29 cellular contexts compared by ENCODE assay signal in the genomic region with DNA sequence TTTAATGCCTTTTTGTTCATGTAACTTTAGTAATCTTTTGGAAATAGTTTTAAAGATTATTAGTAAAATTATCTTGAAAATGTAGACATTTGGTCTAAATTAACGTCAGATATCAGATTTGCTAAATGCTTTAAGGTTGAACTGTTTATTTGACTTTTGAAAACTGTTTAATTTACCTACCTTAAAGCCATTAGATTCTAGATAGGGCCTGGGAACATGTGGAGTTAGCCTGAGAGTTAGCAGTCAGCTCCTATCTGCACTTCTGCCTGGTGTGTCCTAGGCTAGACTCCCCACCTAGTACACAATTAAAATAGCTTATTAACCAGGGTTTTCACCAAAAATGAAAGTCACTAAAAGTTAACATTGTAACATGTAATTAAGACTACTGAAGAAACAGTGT. TPM values are rescaled to one million over a fixed set of nuclear protein-coding genes. Genes with fewer than 3 reads are reported as not detected.
"Had no signal": no experiment of that assay in that cellular context is flagged by ENCODE, and none has a peak within 500 bp of the region (broad histone marks: within the 10 kb centered on the region; RNA-seq: fewer than 3 reads in every experiment).

No MANE protein-coding gene starts in this region.

- H3K27me3 ChIP-seq: stomach, testis, thyroid gland, tibial artery, tibial nerve, transverse colon, upper lobe of left lung, upper lobe of right lung, uterus, vagina had no signal

- DNase-seq: stimulated activated CD4-positive, alpha-beta T cell treated with anti-CD3 and anti-CD28 coated beads, Interleukin-2, amount 100 ng/mL, for 48 hours; stimulated activated CD4-positive, alpha-beta T cell treated with anti-CD3 and anti-CD28 coated beads, Interleukin-4, amount 100 ng/mL, for 1 hour; stimulated activated CD4-positive, alpha-beta T cell treated with anti-CD3 and anti-CD28 coated beads, Interleukin-4, amount 100 ng/mL, for 24 hours; stimulated activated CD4-positive, alpha-beta T cell treated with anti-CD3 and anti-CD28 coated beads, Interleukin-4, amount 100 ng/mL, for 4 hours; stimulated activated CD8-positive, alpha-beta memory T cell treated with anti-CD3 and anti-CD28 coated beads, Interleukin-4, amount 100 ng/mL, for 48 hours; stimulated activated naive B cell treated with anti-CD40 and anti-IgM and Interleukin-4, amounts not matched to agents 10 μg/mL and 1 μg/mL and 100 μg/mL, for 72 hours; stimulated activated naive CD4-positive, alpha-beta T cell; stimulated activated naive CD4-positive, alpha-beta T cell treated with Interleukin-2 at 50 U/mL for 16 hours; stimulated activated naive CD8-positive, alpha-beta T cell treated with anti-CD3 and anti-CD28 coated beads, Interleukin-15, amount 100 ng/mL, for 72 hours; stimulated activated naive CD8-positive, alpha-beta T cell treated with anti-CD3 and anti-CD28 coated beads, Interleukin-15, Interleukin-2, amounts not matched to agents 100 U/mL and 50 U/mL, for 24 hours; stomach; substantia nigra; testis; thyroid gland; tibial artery; transverse colon; trophoblast cell; upper lobe of right lung; uterus had no signal

- H3K4me3 ChIP-seq: stomach, suprapubic skin, testis, thoracic aorta, thyroid gland, tibial artery, tibial nerve, transverse colon, upper lobe of left lung, upper lobe of right lung, uterus, vagina had no signal

- ATAC-seq: stimulated activated effector memory CD8-positive, alpha-beta T cell treated with anti-CD3 and anti-CD28 coated beads, Interleukin-12 subunit alpha, Interleukin-12 subunit beta, amount 100 ng/mL, for 72 hours; stimulated activated memory B cell treated with anti-CD40 and anti-IgM and Interleukin-4, amounts not matched to agents 10 μg/mL and 1 μg/mL and 100 μg/mL, for 72 hours; stimulated activated naive B cell treated with anti-CD40 and anti-IgM and Interleukin-4, amounts not matched to agents 10 μg/mL and 1 μg/mL and 100 μg/mL, for 72 hours; stimulated activated naive CD8-positive, alpha-beta T cell treated with anti-CD3 and anti-CD28 coated beads, Interleukin-15, amount 100 ng/mL, for 72 hours; stimulated activated naive CD8-positive, alpha-beta T cell treated with anti-CD3 and anti-CD28 coated beads, Interleukin-15, Interleukin-2, amounts not matched to agents 100 U/mL and 50 U/mL, for 24 hours; upper lobe of right lung had no signal

- H3K4me1 ChIP-seq: suprapubic skin, testis, tibial artery, tibial nerve, upper lobe of left lung, upper lobe of right lung, uterus, vagina had no signal

- H3K9me3 ChIP-seq: stomach, suprapubic skin, testis, thoracic aorta, thyroid gland, tibial artery, tibial nerve, transverse colon, upper lobe of left lung, upper lobe of right lung, uterus, vagina had no signal

- H3K4me3 Mint-ChIP-seq: stimulated activated effector memory CD8-positive, alpha-beta T cell treated with anti-CD3 and anti-CD28 coated beads, Interleukin-12 subunit alpha, Interleukin-12 subunit beta, amount 100 ng/mL, for 72 hours; stimulated activated memory B cell treated with anti-CD40 and anti-IgM and Interleukin-4, amounts not matched to agents 10 μg/mL and 1 μg/mL and 100 μg/mL, for 72 hours; stimulated activated naive B cell treated with anti-CD40 and anti-IgM and Interleukin-4, amounts not matched to agents 10 μg/mL and 1 μg/mL and 100 μg/mL, for 72 hours; stimulated activated naive CD8-positive, alpha-beta T cell treated with anti-CD3 and anti-CD28 coated beads, Interleukin-15, amount 100 ng/mL, for 72 hours; stimulated activated naive CD8-positive, alpha-beta T cell treated with anti-CD3 and anti-CD28 coated beads, Interleukin-15, Interleukin-2, amounts not matched to agents 100 ng/mL and 50 ng/mL, for 24 hours; type B pancreatic cell had no signal

- H3K27ac ChIP-seq: suprapubic skin, testis, thoracic aorta, thyroid gland, tibial artery, tibial nerve, transverse colon, upper lobe of left lung, upper lobe of right lung, uterus, vagina had no signal

- FAIRE-seq: urothelium cell line had no signal

- H3K4me1 Mint-ChIP-seq: stimulated activated effector memory CD8-positive, alpha-beta T cell treated with anti-CD3 and anti-CD28 coated beads, Interleukin-12 subunit alpha, Interleukin-12 subunit beta, amount 100 ng/mL, for 72 hours; stimulated activated memory B cell treated with anti-CD40 and anti-IgM and Interleukin-4, amounts not matched to agents 10 μg/mL and 1 μg/mL and 100 μg/mL, for 72 hours; stimulated activated naive B cell treated with anti-CD40 and anti-IgM and Interleukin-4, amounts not matched to agents 10 μg/mL and 1 μg/mL and 100 μg/mL, for 72 hours; stimulated activated naive CD8-positive, alpha-beta T cell treated with anti-CD3 and anti-CD28 coated beads, Interleukin-15, amount 100 ng/mL, for 72 hours had no signal

- H3K36me3 Mint-ChIP-seq: stimulated activated effector memory CD8-positive, alpha-beta T cell treated with anti-CD3 and anti-CD28 coated beads, Interleukin-12 subunit alpha, Interleukin-12 subunit beta, amount 100 ng/mL, for 72 hours; stimulated activated memory B cell treated with anti-CD40 and anti-IgM and Interleukin-4, amounts not matched to agents 10 μg/mL and 1 μg/mL and 100 μg/mL, for 72 hours; stimulated activated naive B cell treated with anti-CD40 and anti-IgM and Interleukin-4, amounts not matched to agents 10 μg/mL and 1 μg/mL and 100 μg/mL, for 72 hours; type B pancreatic cell had no signal

- H3K9me3 Mint-ChIP-seq: stimulated activated effector memory CD8-positive, alpha-beta T cell treated with anti-CD3 and anti-CD28 coated beads, Interleukin-12 subunit alpha, Interleukin-12 subunit beta, amount 100 ng/mL, for 72 hours; stimulated activated naive CD8-positive, alpha-beta T cell treated with anti-CD3 and anti-CD28 coated beads, Interleukin-15, Interleukin-2, amounts not matched to agents 100 ng/mL and 50 ng/mL, for 24 hours had no signal

- H3K27ac Mint-ChIP-seq: stimulated activated effector memory CD8-positive, alpha-beta T cell treated with anti-CD3 and anti-CD28 coated beads, Interleukin-12 subunit alpha, Interleukin-12 subunit beta, amount 100 ng/mL, for 72 hours; stimulated activated memory B cell treated with anti-CD40 and anti-IgM and Interleukin-4, amounts not matched to agents 10 μg/mL and 1 μg/mL and 100 μg/mL, for 72 hours; stimulated activated naive B cell treated with anti-CD40 and anti-IgM and Interleukin-4, amounts not matched to agents 10 μg/mL and 1 μg/mL and 100 μg/mL, for 72 hours; stimulated activated naive CD8-positive, alpha-beta T cell treated with anti-CD3 and anti-CD28 coated beads, Interleukin-15, amount 100 ng/mL, for 72 hours; stimulated activated naive CD8-positive, alpha-beta T cell treated with anti-CD3 and anti-CD28 coated beads, Interleukin-15, Interleukin-2, amounts not matched to agents 100 ng/mL and 50 ng/mL, for 24 hours; type B pancreatic cell had no signal

- H3K36me3 ChIP-seq: stomach, suprapubic skin, thoracic aorta, thyroid gland, tibial artery, tibial nerve, transverse colon, upper lobe of left lung, upper lobe of right lung, uterus, vagina had no signal

RNA-seq across cellular contexts. Expression of gene CFAP20DC, which starts 53.7 kb away (rescaled TPM):
- total RNA-seq: thoracic aorta, upper lobe of right lung had no signal
